Comparison of ENCODE assay signal across 8 cellular contexts in the genomic region with DNA sequence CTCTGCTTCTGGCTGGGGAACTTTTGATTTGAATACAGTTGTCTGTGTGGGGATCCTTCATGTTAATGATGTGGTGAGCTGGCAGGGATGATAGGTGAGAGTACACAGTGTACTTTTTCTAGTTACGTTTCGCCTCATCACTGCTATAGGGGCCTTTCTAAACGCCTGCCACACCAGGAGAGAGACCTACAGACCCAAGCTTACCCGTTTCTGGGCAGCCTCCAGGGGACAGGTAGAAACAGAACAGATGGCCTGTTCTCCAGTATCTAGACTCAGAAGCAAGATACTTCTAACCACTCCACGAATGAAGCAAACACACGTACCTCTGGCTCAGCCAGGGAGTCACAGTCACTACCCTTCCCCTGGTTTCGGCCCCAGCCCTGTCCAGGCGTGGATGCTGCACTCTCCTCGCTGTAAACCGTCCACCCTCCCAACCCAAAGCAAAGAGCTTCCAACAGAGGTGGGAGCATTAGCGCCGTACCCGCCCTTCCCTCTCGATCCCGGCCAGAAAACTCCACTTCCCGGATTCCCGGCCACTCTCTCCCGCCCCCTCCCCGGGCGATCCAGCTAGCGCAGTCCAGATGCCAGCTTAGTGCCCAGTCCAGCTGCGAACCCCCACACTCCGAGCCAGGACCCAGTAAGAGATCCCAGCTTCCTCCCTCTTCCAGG. TPM values are rescaled to one million over a fixed set of nuclear protein-coding genes. Genes with fewer than 3 reads are reported as not detected.
DNase-seq lines count a peak whose midpoint lies in the region; ATAC-seq and TF ChIP-seq lines count a peak whose summit lies in the region.

No MANE protein-coding gene starts in this region.

- no peaks in the 10 kb centered on the region for H3K27me3 Mint-ChIP-seq in activated naive CD4-positive, alpha-beta T cell treated with anti-CD3 and anti-CD28 coated beads, Interleukin-2, amount 10 ng/mL, durations not matched to agents 7 days and 5 days

- H3K79me2 ChIP-seq in Karpas-422 (ENCODE audit: low read length), result peaks cover 62% of the 10 kb centered on the region

- 2 to 5% (median 3%) methylated on average over 22 to 23 of the region's 23 CpGs for WGBS in psoas muscle, 3 donors

- peak overlapping the region; percentile 98 for H3K9ac ChIP-seq in Karpas-422 (ENCODE audit: low read length)

- H2AFZ ChIP-seq in Karpas-422 (ENCODE audit: low read length), result no peak overlapping the region

- CTCF ChIA-PET in activated naive CD4-positive, alpha-beta T cell treated with anti-CD3 and anti-CD28 coated beads, Interleukin-2, amount 10 ng/mL, durations not matched to agents 7 days and 5 days (lab: Charles Lee), result interaction anchor here (0.9 to 5.0 kb wide), 11 partner anchors 17 to 283 kb away, joined by 3 to 94 read pairs (median 6); no protein-coding TSS in a partner anchor

- H3K4me2 ChIP-seq in Karpas-422 (ENCODE audit: low read depth, low read length, poor library complexity, severe bottlenecking), result peak overlapping the region; percentile 83

- no peaks in the 10 kb centered on the region for H3K9me2 ChIP-seq in Karpas-422 (replicated peaks; ENCODE audit: insufficient read depth, low read length)

- intact Hi-C loops in psoas muscle (cut with DNase I), result loop anchor here (5.0 kb wide), 3 partner anchors 53 to 278 kb away; no protein-coding TSS in a partner anchor

- peaks cover 56% of the 10 kb centered on the region for H3K4me1 Mint-ChIP-seq in activated naive CD4-positive, alpha-beta T cell treated with anti-CD3 and anti-CD28 coated beads, Interleukin-2, amount 10 ng/mL, durations not matched to agents 7 days and 5 days

- peak overlapping the region; percentile 86 for H3K27ac ChIP-seq in Karpas-422 (ENCODE audit: low read length)
- H3K27ac ChIP-seq in cardiac muscle cell, result peak overlapping the region; percentile 89
- H3K27ac ChIP-seq in psoas muscle, result peak overlapping the region; percentile 97

- no peaks in the 10 kb centered on the region for H3K9me3 Mint-ChIP-seq in activated naive CD4-positive, alpha-beta T cell treated with anti-CD3 and anti-CD28 coated beads, Interleukin-2, amount 10 ng/mL, durations not matched to agents 7 days and 5 days

- peak in 2 of 3 experiments; percentile 48 to 51 for DNase-seq in NCI-H1417 (lab: John Stamatoyannopoulos, UW)
- DNase-seq in NCI-H1417 treated with DMSO at 0.1 percent for 48 hours (lab: John Stamatoyannopoulos, UW), result no peak
- DNase-seq in Karpas-422, result peak; percentile 81
- no peak for DNase-seq in activated naive CD4-positive, alpha-beta T cell treated with anti-CD3 and anti-CD28 coated beads, Interleukin-2, amount 10 ng/mL, durations not matched to agents 7 days and 5 days
- peak; percentile 25 to 60 for DNase-seq in cardiac muscle cell (ENCODE audit: low read depth in 1 of 2, low spot score in 1 of 2)
- peak; percentile 30 to 60 for DNase-seq in psoas muscle
- DNase-seq in NCI-H2107 (lab: John Stamatoyannopoulos, UW), result no peak

- H3K9me3 ChIP-seq in Karpas-422 (ENCODE audit: low read length), result no peaks in the 10 kb centered on the region
- H3K9me3 ChIP-seq in cardiac muscle cell (ENCODE audit: low read depth), result no peaks in the 10 kb centered on the region
- H3K9me3 ChIP-seq in psoas muscle, result no peaks in the 10 kb centered on the region

- H3K4me3 Mint-ChIP-seq in activated naive CD4-positive, alpha-beta T cell treated with anti-CD3 and anti-CD28 coated beads, Interleukin-2, amount 10 ng/mL, durations not matched to agents 7 days and 5 days, result peak overlapping the region; percentile 81

- no peaks in the 10 kb centered on the region for H3K27me3 ChIP-seq in Karpas-422 (ENCODE audit: low read length)
- no peaks in the 10 kb centered on the region for H3K27me3 ChIP-seq in cardiac muscle cell
- H3K27me3 ChIP-seq in psoas muscle (ENCODE audit: insufficient read depth in 3 of 3, low read length in 2 of 3), result no peaks in the 10 kb centered on the region

- no peak for TF ChIP-seq CTCF in cardiac muscle cell (IDR thresholded peaks at IDR 0.05; ENCODE audit: low read depth, low read length)
- no peak for TF ChIP-seq CTCF in psoas muscle (IDR thresholded peaks at IDR 0.05)

- H3K4me1 ChIP-seq in Karpas-422 (ENCODE audit: low read length) (peaks cover 61% of the 10 kb centered on the region), cardiac muscle cell (ENCODE audit: low read depth) (peaks cover 27% of the 10 kb centered on the region), psoas muscle (peaks cover 36% of the 10 kb centered on the region)

- peaks cover 8% of the 10 kb centered on the region for H3K36me3 Mint-ChIP-seq in activated naive CD4-positive, alpha-beta T cell treated with anti-CD3 and anti-CD28 coated beads, Interleukin-2, amount 10 ng/mL, durations not matched to agents 7 days and 5 days

- H3K36me3 ChIP-seq in Karpas-422 (ENCODE audit: insufficient read depth, low read length) (peaks cover 17% of the 10 kb centered on the region; the same call in 1 of the 2 replicates), cardiac muscle cell (no peaks in the 10 kb centered on the region), psoas muscle (ENCODE audit: insufficient read depth in 1 of 2, low read depth in 1 of 2) (no peaks in the 10 kb centered on the region)

- peak overlapping the region; percentile 81 for H3K27ac Mint-ChIP-seq in activated naive CD4-positive, alpha-beta T cell treated with anti-CD3 and anti-CD28 coated beads, Interleukin-2, amount 10 ng/mL, durations not matched to agents 7 days and 5 days

- ATAC-seq in GM21825 (IDR thresholded peaks at IDR 0.05; ENCODE audit: unreplicated experiment), result peak; percentile 46
- ATAC-seq in psoas muscle, result peak in 2 of 4 donors; percentile 10 to 35

- H3K4me3 ChIP-seq in Karpas-422 (ENCODE audit: low read length) (peak overlapping the region; percentile 96), cardiac muscle cell (peak overlapping the region; percentile 93), psoas muscle (peak overlapping the region; percentile 98)

- H4K20me1 ChIP-seq in Karpas-422 (ENCODE audit: insufficient read depth, low read depth, low read length), result peaks cover 26% of the 10 kb centered on the region

RNA-seq across cellular contexts. Expression of a gene that starts 1.2 kb away (rescaled TPM):
- 25.7 and 50.9 TPM in 2 replicates for total RNA-seq in Karpas-422 (2014; rRNA removed; shearing (Covaris generic); ENCODE audit: low replicate concordance)
- total RNA-seq in cardiac muscle cell (15.8 and 22.2 TPM in 2 replicates), psoas muscle (10 to 100 TPM; 14.5 to 40.1 (median 23.0) TPM)
- polyA plus RNA-seq in cardiac muscle cell (11.0 and 14.5 TPM in 2 replicates), psoas muscle (10 to 100 TPM in 2 of 3 donors, 1 to 10 TPM in 1; 9.2 to 31.6 (median 11.3) TPM)

Comparison
In these comparisons a context has a peak if more than half of its experiments do, and no peak if none do; other contexts are left out.
1. DNase-seq: peak in NCI-H1417 (2 of 3), Karpas-422 (single experiment), cardiac muscle cell (2 of 2) and psoas muscle (2 of 2); none in NCI-H1417 treated with DMSO at 0.1 percent for 48 hours (single experiment), activated naive CD4-positive, alpha-beta T cell treated with anti-CD3 and anti-CD28 coated beads, Interleukin-2, amount 10 ng/mL, durations not matched to agents 7 days and 5 days (single experiment) and NCI-H2107 (single experiment).
2. Peak in every context shown above with its lines, with median percentiles within 50 percentile points of each other: H3K27ac ChIP-seq and H3K4me3 ChIP-seq.